Comparison of ENCODE assay signal across 13 cellular contexts in genomic region chr10:103850572-103850895, GRCh38. TPM values are rescaled to one million over a fixed set of nuclear protein-coding genes. Genes with fewer than 3 reads are reported as not detected.
DNase-seq lines count a peak whose midpoint lies in the region; ATAC-seq, FAIRE-seq and TF ChIP-seq lines count a peak whose summit lies in the region.
"Had no signal": no experiment of that assay in that cellular context is flagged by ENCODE, and none has a peak within 500 bp of the region (broad histone marks: within the 10 kb centered on the region; RNA-seq: fewer than 3 reads in every experiment).

No MANE protein-coding gene starts in this region.

- H3K9me3 Mint-ChIP-seq in MCF 10A (ENCODE audit: unreplicated experiment), result no peaks in the 10 kb centered on the region
- no peaks in the 10 kb centered on the region for H3K9me3 Mint-ChIP-seq in activated CD8-positive, alpha-beta T cell treated with anti-CD3 and anti-CD28 coated beads, Interleukin-2, amount 10 ng/mL, durations not matched to agents 7 days and 5 days (ENCODE audit: insufficient read depth)
- H3K9me3 Mint-ChIP-seq: activated T-helper 1 cell treated with anti-CD3 and anti-CD28 coated beads, Interleukin-12 subunit alpha, Interleukin-12 subunit beta, Interleukin-2, Interleukin-4 antibody, amounts not matched to agents 30 ng/mL and 10 ng/mL and 1 ng/mL, durations not matched to agents 14 hours and 24 hours and 36 hours had no signal

- 52 to 78% (median 58%) methylated on average over 3 of the region's 3 CpGs for WGBS in small intestine, 3 donors

- peaks cover 12% of the 10 kb centered on the region for H3K36me3 Mint-ChIP-seq in MCF 10A (ENCODE audit: insufficient read depth, unreplicated experiment)
- H3K36me3 Mint-ChIP-seq in activated CD8-positive, alpha-beta T cell treated with anti-CD3 and anti-CD28 coated beads, Interleukin-2, amount 10 ng/mL, durations not matched to agents 7 days and 5 days (ENCODE audit: low read depth), result no peaks in the 10 kb centered on the region

- no TSS peak for BruUV-seq in MCF 10A (replicated peaks; lab: Mats Ljungman, UMichigan)

- H3K4me3 ChIP-seq in small intestine (ENCODE audit: low read depth in 1 of 2, low read length in 2 of 2), result no peak overlapping the region
- H3K4me3 ChIP-seq: cardiac muscle cell had no signal

- peaks cover 0 to 20% of the 10 kb centered on the region in 2 donors for H3K4me1 ChIP-seq in small intestine (ENCODE audit: control insufficient read depth in 2 of 2, insufficient read depth in 1 of 2, low read depth in 1 of 2, low read length in 1 of 2)

- no peaks in the 10 kb centered on the region for H3K27me3 ChIP-seq in small intestine (ENCODE audit: control insufficient read depth in 2 of 2, insufficient read depth in 2 of 2, low read length in 2 of 2)
- H3K27me3 ChIP-seq: cardiac muscle cell had no signal

- H3K4me3 Mint-ChIP-seq in MCF 10A (ENCODE audit: unreplicated experiment), result no peak overlapping the region
- H3K4me3 Mint-ChIP-seq in activated CD8-positive, alpha-beta T cell treated with anti-CD3 and anti-CD28 coated beads, Interleukin-2, amount 10 ng/mL, durations not matched to agents 7 days and 5 days, result no peak overlapping the region
- H3K4me3 Mint-ChIP-seq: activated T-helper 1 cell treated with anti-CD3 and anti-CD28 coated beads, Interleukin-12 subunit alpha, Interleukin-12 subunit beta, Interleukin-2, Interleukin-4 antibody, amounts not matched to agents 30 ng/mL and 10 ng/mL and 1 ng/mL, durations not matched to agents 14 hours and 24 hours and 36 hours had no signal

- H3K27ac Mint-ChIP-seq in MCF 10A (ENCODE audit: low read depth, unreplicated experiment), result peak overlapping the region; percentile 79
- no peak overlapping the region for H3K27ac Mint-ChIP-seq in activated CD8-positive, alpha-beta T cell treated with anti-CD3 and anti-CD28 coated beads, Interleukin-2, amount 10 ng/mL, durations not matched to agents 7 days and 5 days
- H3K27ac Mint-ChIP-seq: activated T-helper 1 cell treated with anti-CD3 and anti-CD28 coated beads, Interleukin-12 subunit alpha, Interleukin-12 subunit beta, Interleukin-2, Interleukin-4 antibody, amounts not matched to agents 30 ng/mL and 10 ng/mL and 1 ng/mL, durations not matched to agents 14 hours and 24 hours and 36 hours had no signal

- H3K27ac ChIP-seq in small intestine (ENCODE audit: low read depth in 1 of 2, low read length in 1 of 2), result peak overlapping the region; percentile 9 to 84
- H3K27ac ChIP-seq: cardiac muscle cell had no signal

- TF ChIP-seq CTCF in MCF 10A (IDR thresholded peaks at IDR 0.05; ENCODE audit: unreplicated experiment), result no peak

- no peaks in the 10 kb centered on the region for H3K36me3 ChIP-seq in small intestine (ENCODE audit: control insufficient read depth in 2 of 2, insufficient read depth in 2 of 2, low read length in 2 of 2)
- H3K36me3 ChIP-seq: cardiac muscle cell had no signal

- no peaks in the 10 kb centered on the region for H3K27me3 Mint-ChIP-seq in MCF 10A (ENCODE audit: insufficient read depth, unreplicated experiment)
- H3K27me3 Mint-ChIP-seq in activated CD8-positive, alpha-beta T cell treated with anti-CD3 and anti-CD28 coated beads, Interleukin-2, amount 10 ng/mL, durations not matched to agents 7 days and 5 days (ENCODE audit: low read depth), result peaks cover 48% of the 10 kb centered on the region

- intact Hi-C loops in MCF 10A (cut with micrococcal nuclease), result loop anchor here (10.0 kb wide), 2 partner anchors 66 to 256 kb away; no protein-coding TSS in a partner anchor

- ATAC-seq in HG03521 (IDR thresholded peaks at IDR 0.05; ENCODE audit: unreplicated experiment), result no peak
- no peak for ATAC-seq in activated CD8-positive, alpha-beta T cell treated with anti-CD3 and anti-CD28 coated beads, Interleukin-2, amount 10 ng/mL, durations not matched to agents 7 days and 5 days

- FAIRE-seq in GM12891 (lab: Jason Lieb, UNC) (no peak), small intestine (lab: Jason Lieb, UNC) (no peak)

- TF ChIP-seq POLR2A in GM12891 (IDR thresholded peaks at IDR 0.05; ENCODE audit: low read depth, low read length), result no peak

- CTCF ChIA-PET in MCF 10A (lab: Yijun Ruan, JAX), result interaction anchor here (0.7 to 1.1 kb wide), 3 partner anchors 15 to 61 kb away, joined by 3 read pairs; no protein-coding TSS in a partner anchor
- CTCF ChIA-PET in activated CD8-positive, alpha-beta T cell treated with anti-CD3 and anti-CD28 coated beads, Interleukin-2, amount 10 ng/mL, durations not matched to agents 7 days and 5 days (lab: Charles Lee), result interaction anchor here (8.9 kb wide), 1 partner anchor 137 kb away, joined by 91 read pairs; no protein-coding TSS in a partner anchor

- POLR2A ChIA-PET in MCF 10A (lab: Yijun Ruan, JAX), result interaction anchor here (0.8 to 8.4 kb wide), 2 partner anchors 21 to 37 kb away, joined by 3 to 85 read pairs; no protein-coding TSS in a partner anchor
- POLR2A ChIA-PET in activated CD8-positive, alpha-beta T cell treated with anti-CD3 and anti-CD28 coated beads, Interleukin-2, amount 10 ng/mL, durations not matched to agents 7 days and 5 days (lab: Charles Lee), result no interaction called here

- no peaks in the 10 kb centered on the region for H3K9me3 ChIP-seq in small intestine (ENCODE audit: control insufficient read depth, low read depth)

- peaks cover 31% of the 10 kb centered on the region for H3K4me1 Mint-ChIP-seq in MCF 10A (ENCODE audit: insufficient read depth, unreplicated experiment)
- H3K4me1 Mint-ChIP-seq in activated CD8-positive, alpha-beta T cell treated with anti-CD3 and anti-CD28 coated beads, Interleukin-2, amount 10 ng/mL, durations not matched to agents 7 days and 5 days (ENCODE audit: low read depth), result peaks cover 24% of the 10 kb centered on the region

- no peak for DNase-seq in GM12891 (ENCODE audit: insufficient read length, low spot score)
- DNase-seq in MCF 10A (ENCODE audit: unreplicated experiment), result no peak
- DNase-seq in iris pigment epithelial cell (ENCODE audit: low read depth), result peak; percentile 31
- no peak for DNase-seq in small intestine
- no peak for DNase-seq in activated CD8-positive, alpha-beta T cell treated with anti-CD3 and anti-CD28 coated beads, Interleukin-2, amount 10 ng/mL, durations not matched to agents 7 days and 5 days
- DNase-seq in midbrain (lab: John Stamatoyannopoulos, UW), result no peak
- no peak for DNase-seq in NCI-H526 treated with DMSO at 0.1 percent for 48 hours (lab: John Stamatoyannopoulos, UW)
- DNase-seq: activated CD4-positive, alpha-beta T cell treated with anti-CD3 and anti-CD28 coated beads for 1 hour; NCI-H524 treated with DMSO at 0.1 percent for 48 hours; trophoblast cell had no signal

TF ChIP-seq in GM12891, 5 proteins besides CTCF, POLR2A, EP300 and RAD21:
- 0 out of 2 replicates have a peak, but pooled peaks have one; percentile 0 for TF ChIP-seq SPI1 (IDR thresholded peaks at IDR 0.05; ENCODE audit: low read depth, low read length)
- TF ChIP-seq POU2F2 (IDR thresholded peaks at IDR 0.05; ENCODE audit: low read depth, low read length), result no peak

RNA-seq across cellular contexts. Expression of gene SH3PXD2A, which starts 4.8 kb away (rescaled TPM):
- polyA plus RNA-seq in GM12891 (2012; ENCODE audit: low read depth, missing spikeins), result 3.3 TPM
- 13.2 and 15.0 TPM in 2 replicates for total RNA-seq in MCF 10A (2022)
- 1 to 10 TPM; 2.2 to 9.1 (median 8.4) TPM for polyA plus RNA-seq in small intestine
- 1 to 10 TPM; 8.5 to 9.4 TPM for total RNA-seq in activated CD8-positive, alpha-beta T cell treated with anti-CD3 and anti-CD28 coated beads, Interleukin-2, amount 10 ng/mL, durations not matched to agents 7 days and 5 days
